8 cellular contexts compared by ENCODE assay signal in genomic region chr19:29942404-29943261, GRCh38. TPM values are rescaled to one million over a fixed set of nuclear protein-coding genes. Genes with fewer than 3 reads are reported as not detected.
A peak's percentile ranks its signal among the peaks of the same experiment; 100 is the strongest.
DNase-seq lines count a peak whose midpoint lies in the region; ATAC-seq and TF ChIP-seq lines count a peak whose summit lies in the region.

No MANE protein-coding gene starts in this region.

- H3K4me1 ChIP-seq in heart right ventricle = peaks cover 0 to 46% (median 31%) of the 10 kb centered on the region in 9 donors
- H3K4me1 ChIP-seq in psoas muscle = peaks cover 34% of the 10 kb centered on the region
- peaks cover 0 to 4% of the 10 kb centered on the region in 2 donors for H3K4me1 ChIP-seq in aorta (ENCODE audit: control insufficient read depth in 1 of 2, insufficient read depth in 2 of 2, low read length in 2 of 2)

- WGBS in heart right ventricle, 2 donors = 2 to 4% methylated on average over 57 to 78 of the region's 79 CpGs
- WGBS in psoas muscle, 3 donors = 2 to 5% (median 4%) methylated on average over 29 to 79 of the region's 79 CpGs
- WGBS in aorta, 2 donors = 2 to 4% methylated on average over 34 to 79 of the region's 79 CpGs

- H3K36me3 ChIP-seq in heart right ventricle (no peaks in the 10 kb centered on the region), psoas muscle (ENCODE audit: insufficient read depth in 1 of 2, low read depth in 1 of 2) (no peaks in the 10 kb centered on the region), aorta (ENCODE audit: control insufficient read depth in 1 of 2, insufficient read depth in 2 of 2, low read length in 1 of 2) (no peaks in the 10 kb centered on the region)

- DNase-seq in EH (ENCODE audit: low read depth) (peak; percentile 60), KBM-7 (peak; percentile 47), SKM-1 (lab: John Stamatoyannopoulos, UW; ENCODE audit: unreplicated experiment) (peak; percentile 36), heart right ventricle (peak; percentile 43 to 72), psoas muscle (peak; percentile 63 to 79), aorta (peak; percentile 77 to 86)
- peak; percentile 78 to 82 for DNase-seq in activated naive CD4-positive, alpha-beta T cell treated with anti-CD3 and anti-CD28 coated beads, Interleukin-2, amount 50 U/mL, for 72 hours (ENCODE audit: low spot score in 2 of 2)

- peak overlapping the region; percentile 42 to 94 (median 88) for H3K4me3 ChIP-seq in heart right ventricle
- H3K4me3 ChIP-seq in psoas muscle = peak overlapping the region; percentile 82
- peak overlapping the region; percentile 98 for H3K4me3 ChIP-seq in aorta (ENCODE audit: low read length in 2 of 2)

- H3K27me3 ChIP-seq in heart right ventricle (no peaks in the 10 kb centered on the region), psoas muscle (ENCODE audit: insufficient read depth in 3 of 3, low read length in 2 of 3) (peaks cover 0 to 2% (median 0%) of the 10 kb centered on the region in 3 donors), aorta (ENCODE audit: control insufficient read depth in 1 of 2, insufficient read depth in 2 of 2, low read length in 1 of 2) (peaks cover 0 to 1% of the 10 kb centered on the region in 2 donors)

- H3K9me3 Mint-ChIP-seq in activated naive CD4-positive, alpha-beta T cell treated with anti-CD3 and anti-CD28 coated beads, Interleukin-2, amount 50 U/mL, for 72 hours = peaks cover 1 to 11% of the 10 kb centered on the region in 2 donors

- intact Hi-C loops in heart right ventricle (cut with DNase I) (loop anchor here in 1 of 10 donors (10.0 kb wide), 1 partner anchor 128 kb away; the partner anchor contains the start of gene CCNE1), psoas muscle (cut with DNase I) (loop anchor here in 1 of 2 donors (5.0 kb wide), 1 partner anchor 65 kb away; no protein-coding TSS in a partner anchor), aorta (cut with DNase I) (loop anchor here in 1 of 2 donors (5.0 kb wide), 1 partner anchor 130 kb away; the partner anchor contains the start of gene CCNE1)

- peak overlapping the region; percentile 26 to 86 (median 80) for H3K27ac ChIP-seq in heart right ventricle
- H3K27ac ChIP-seq in psoas muscle = peak overlapping the region; percentile 84
- peak overlapping the region in 1 of 2 donors; percentile 65 for H3K27ac ChIP-seq in aorta (ENCODE audit: low read depth in 1 of 2, low read length in 2 of 2)

- TF ChIP-seq CTCF in heart right ventricle (IDR thresholded peaks at IDR 0.05) (no peak), psoas muscle (IDR thresholded peaks at IDR 0.05) (no peak)

- H3K27ac Mint-ChIP-seq in activated naive CD4-positive, alpha-beta T cell treated with anti-CD3 and anti-CD28 coated beads, Interleukin-2, amount 50 U/mL, for 72 hours = peak overlapping the region; percentile 75 to 97

- peak; percentile 75 for ATAC-seq in GM21717 (IDR thresholded peaks at IDR 0.05; ENCODE audit: unreplicated experiment)
- ATAC-seq in activated naive CD4-positive, alpha-beta T cell treated with anti-CD3 and anti-CD28 coated beads, Interleukin-2, amount 50 U/mL, for 72 hours = peak; percentile 80 to 82
- peak; percentile 67 to 82 (median 78) for ATAC-seq in heart right ventricle
- peak; percentile 68 to 76 (median 72) for ATAC-seq in psoas muscle
- ATAC-seq in aorta (ENCODE audit: low FRiP score) = peak; percentile 80

- peaks cover 2 to 14% of the 10 kb centered on the region in 2 donors for H3K36me3 Mint-ChIP-seq in activated naive CD4-positive, alpha-beta T cell treated with anti-CD3 and anti-CD28 coated beads, Interleukin-2, amount 50 U/mL, for 72 hours

- H3K9me3 ChIP-seq in heart right ventricle (no peaks in the 10 kb centered on the region), psoas muscle (no peaks in the 10 kb centered on the region), aorta (ENCODE audit: control insufficient read depth, low read length) (peaks cover 1% of the 10 kb centered on the region)

- in situ Hi-C loops in KBM-7 (cut with MboI; ENCODE audit: low pct_unique_long_range_greater_than_20kb, low sequenced_read_pairs) = no loop called here

RNA-seq across cellular contexts. Expression of gene URI1, which starts 0.6 kb away (rescaled TPM):
- total RNA-seq in activated naive CD4-positive, alpha-beta T cell treated with anti-CD3 and anti-CD28 coated beads, Interleukin-2, amount 50 U/mL, for 72 hours = 10 to 100 TPM; 53.9 to 61.5 TPM
- 10 to 100 TPM; 39.6 to 47.7 (median 42.8) TPM for total RNA-seq in heart right ventricle
- polyA plus RNA-seq in heart right ventricle = 10 to 100 TPM; 10.2 to 23.5 TPM
- 10 to 100 TPM; 51.4 to 70.4 (median 61.2) TPM for total RNA-seq in psoas muscle
- 10 to 100 TPM; 37.6 to 85.5 (median 43.9) TPM for polyA plus RNA-seq in psoas muscle
- total RNA-seq in aorta = 10 to 100 TPM; 51.4 to 55.9 TPM
- 10 to 100 TPM; 29.0 to 36.7 TPM for polyA plus RNA-seq in aorta
